1 cellular context compared by ENCODE assay signal in the genomic region with DNA sequence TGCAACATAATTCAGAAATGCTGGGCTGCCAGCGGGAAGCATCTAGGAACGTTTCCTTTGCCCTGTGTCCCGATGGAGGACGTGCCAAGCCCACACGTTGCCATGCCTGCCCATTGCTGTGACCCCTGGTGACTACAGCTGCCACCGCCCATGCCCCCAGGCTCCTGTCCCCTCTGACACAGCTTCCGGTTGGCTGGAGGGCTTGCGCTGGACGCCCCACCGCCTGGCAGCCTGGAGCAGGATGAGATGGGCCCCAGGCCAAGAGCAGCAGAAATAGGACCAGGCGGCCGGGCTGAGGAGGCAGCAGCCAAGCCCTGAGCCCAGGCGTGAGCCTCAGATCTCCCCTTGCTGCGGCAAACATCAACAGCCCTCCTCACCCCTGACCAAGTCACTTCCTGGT.
TF ChIP-seq lines count a peak whose summit lies in the region.

No MANE protein-coding gene starts in this region.

TF ChIP-seq in HepG2, 621 proteins besides CTCF, POLR2A, EP300 and RAD21 (continued from another document):
- no peak for TF ChIP-seq ZNF597 (CRISPR knock-in tag; IDR thresholded peaks at IDR 0.05)
